Comparison of ENCODE assay signal across 18 cellular contexts in genomic region chr1:65113298-65113697, GRCh38.
"Had no signal": no experiment of that assay in that cellular context is flagged by ENCODE, and none has a peak within 500 bp of the region (broad histone marks: within the 10 kb centered on the region; RNA-seq: fewer than 3 reads in every experiment).

No MANE protein-coding gene starts in this region.

- H3K27ac ChIP-seq: psoas muscle, upper lobe of right lung, vagina had no signal

- H3K4me3 ChIP-seq: heart left ventricle, psoas muscle, testis, tibial nerve, upper lobe of right lung, vagina had no signal

- DNase-seq: effector CD4-positive, alpha-beta T cell; endodermal cell; foreskin melanocyte; heart left ventricle; hypothalamus; kidney glomerular epithelial cell; naive thymus-derived CD4-positive, alpha-beta T cell; nephron progenitor cell; psoas muscle; retina; stimulated activated CD4-positive, alpha-beta T cell treated with anti-CD3 and anti-CD28 coated beads, Interleukin-2, amount 100 ng/mL, for 24 hours; stimulated activated CD4-positive, alpha-beta T cell treated with anti-CD3 and anti-CD28 coated beads, Interleukin-4, amount 100 ng/mL, for 4 hours; stimulated activated naive B cell treated with anti-CD40 and anti-IgM and Interleukin-4, amounts not matched to agents 10 μg/mL and 1 μg/mL and 100 μg/mL, for 72 hours; stimulated activated naive CD8-positive, alpha-beta T cell treated with anti-CD3 and anti-CD28 coated beads, Interleukin-15, amount 100 ng/mL, for 72 hours; testis; upper lobe of right lung had no signal

- H3K9me3 ChIP-seq: heart left ventricle, psoas muscle, testis, tibial nerve, upper lobe of right lung, vagina had no signal

- H3K36me3 ChIP-seq: heart left ventricle, tibial nerve, upper lobe of right lung, vagina had no signal

- H3K4me1 ChIP-seq: psoas muscle, testis, upper lobe of right lung, vagina had no signal

- H3K27me3 ChIP-seq: heart left ventricle, testis, tibial nerve, upper lobe of right lung, vagina had no signal
